In genomic region chr12:57759360-57759980, GRCh38 we compare ENCODE assay signal across 1 cellular context.
TF ChIP-seq lines count a peak whose summit lies in the region.

No MANE protein-coding gene starts in this region.

TF ChIP-seq in HepG2, 621 proteins besides CTCF, POLR2A, EP300 and RAD21:
- TF ChIP-seq MIER2 (CRISPR knock-in tag; IDR thresholded peaks at IDR 0.05) (0 out of 2 replicates have a peak, but pooled peaks have one; percentile 21), ARNT2 (CRISPR knock-in tag; IDR thresholded peaks at IDR 0.05; ENCODE audit: low read depth) (no peak), TBL1XR1 (IDR thresholded peaks at IDR 0.05; ENCODE audit: borderline replicate concordance, low read length, partially characterized antibody) (no peak), ZNF101 (CRISPR knock-in tag; IDR thresholded peaks at IDR 0.05; ENCODE audit: borderline replicate concordance, low read depth) (no peak), SMC3 (IDR thresholded peaks at IDR 0.05; ENCODE audit: low read length) (0 out of 2 replicates have a peak, but pooled peaks have one; percentile 8), ZNF7 (CRISPR knock-in tag; IDR thresholded peaks at IDR 0.05) (no peak), NFKBIZ (CRISPR knock-in tag; IDR thresholded peaks at IDR 0.05) (no peak), PLRG1 (conservative IDR thresholded peaks at IDR 0.05) (no peak), GLMP (CRISPR knock-in tag; IDR thresholded peaks at IDR 0.05; ENCODE audit: borderline replicate concordance) (no peak), IKZF1 (IDR thresholded peaks at IDR 0.05) (no peak), MTA1 (CRISPR knock-in tag; IDR thresholded peaks at IDR 0.05; ENCODE audit: borderline replicate concordance) (no peak), TCF12 (IDR thresholded peaks at IDR 0.05) (no peak), TCF12 (CRISPR knock-in tag; IDR thresholded peaks at IDR 0.05) (no peak), STAG1 (CRISPR knock-in tag; IDR thresholded peaks at IDR 0.05) (peak; percentile 32), ZBTB26 (CRISPR knock-in tag; IDR thresholded peaks at IDR 0.05; ENCODE audit: borderline replicate concordance) (no peak), DPF2 (CRISPR knock-in tag; IDR thresholded peaks at IDR 0.05; ENCODE audit: borderline replicate concordance, low read depth) (no peak), ZFP36 (IDR thresholded peaks at IDR 0.05; ENCODE audit: borderline replicate concordance, low read depth, low read length, partially characterized antibody) (no peak), RERE (CRISPR knock-in tag; IDR thresholded peaks at IDR 0.05; ENCODE audit: low read depth) (no peak), JDP2 (CRISPR knock-in tag; IDR thresholded peaks at IDR 0.05; ENCODE audit: borderline replicate concordance) (no peak)
